15 cellular contexts compared by ENCODE assay signal in the genomic region with DNA sequence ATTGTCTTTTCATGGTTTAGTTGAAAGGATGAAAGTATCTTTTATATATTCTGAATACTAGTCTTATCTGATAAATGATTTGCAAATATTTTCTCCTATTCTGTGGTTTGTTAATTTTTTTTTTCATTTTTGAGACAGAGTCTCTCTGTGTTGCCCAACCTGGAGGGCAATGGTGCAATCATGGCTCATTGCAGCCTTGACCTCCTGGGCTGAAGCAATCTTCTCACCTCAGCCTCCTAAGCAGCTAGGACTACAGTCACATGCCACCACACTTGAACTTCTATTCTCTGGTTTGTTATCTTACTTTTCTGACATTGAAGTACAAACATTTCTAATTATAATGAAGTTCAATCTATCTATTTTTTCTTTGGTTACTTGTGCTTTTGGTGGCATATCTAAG. TPM values are rescaled to one million over a fixed set of nuclear protein-coding genes. Genes with fewer than 3 reads are reported as not detected.
DNase-seq lines count a peak whose midpoint lies in the region; ATAC-seq and TF ChIP-seq lines count a peak whose summit lies in the region.
"Had no signal": no experiment of that assay in that cellular context is flagged by ENCODE, and none has a peak within 500 bp of the region (broad histone marks: within the 10 kb centered on the region; RNA-seq: fewer than 3 reads in every experiment).

No MANE protein-coding gene starts in this region.

- TF ChIP-seq CTCF in NB4 (IDR thresholded peaks at IDR 0.05; ENCODE audit: low read depth, low read length) (no peak), fibroblast of villous mesenchyme (IDR thresholded peaks at IDR 0.05; ENCODE audit: insufficient read depth, low read depth, low read length) (no peak)

- intact Hi-C loops in activated CD4-positive, alpha-beta memory T cell treated with anti-CD3 and anti-CD28 coated beads for 36 hours (cut with micrococcal nuclease) = no loop called here

- H3K27me3 Mint-ChIP-seq in naive thymus-derived CD8-positive, alpha-beta T cell = peaks cover 3 to 28% (median 11%) of the 10 kb centered on the region in 5 donors
- peaks cover 15% of the 10 kb centered on the region for H3K27me3 Mint-ChIP-seq in activated CD4-positive, alpha-beta memory T cell treated with anti-CD3 and anti-CD28 coated beads for 36 hours

- CTCF ChIA-PET in activated CD4-positive, alpha-beta memory T cell treated with anti-CD3 and anti-CD28 coated beads for 36 hours (lab: Charles Lee) = no interaction called here

- no peak for TF ChIP-seq POLR2A in NB4 (IDR thresholded peaks at IDR 0.05; ENCODE audit: extremely low read depth, insufficient read length)

- H3K36me3 Mint-ChIP-seq in naive thymus-derived CD8-positive, alpha-beta T cell = peaks cover 0 to 13% (median 5%) of the 10 kb centered on the region in 3 donors
- H3K36me3 Mint-ChIP-seq in activated CD4-positive, alpha-beta memory T cell treated with anti-CD3 and anti-CD28 coated beads for 36 hours = no peaks in the 10 kb centered on the region
- H3K36me3 Mint-ChIP-seq: CD4-positive, CD25-positive, alpha-beta regulatory T cell had no signal

- H3K4me3 ChIP-seq in NB4 (ENCODE audit: low read depth, low read length) (no peak overlapping the region), fibroblast of villous mesenchyme (ENCODE audit: low read depth, low read length) (no peak overlapping the region)
- H3K4me3 ChIP-seq: BLaER1 treated with 17β-estradiol and CSF1 and Interleukin-3, amounts not matched to agents 10 nM and 100 nM had no signal

- no peak for ATAC-seq in naive thymus-derived CD8-positive, alpha-beta T cell
- ATAC-seq in HG03045 (IDR thresholded peaks at IDR 0.05; ENCODE audit: unreplicated experiment) = no peak

- DNase-seq in NK-92 treated with Interleukin-12 subunit alpha and Interleukin-12 subunit beta, amount 100 ng/mL, for 24 hours (lab: John Stamatoyannopoulos, UW) = peak; percentile 42
- DNase-seq in NK-92 (lab: John Stamatoyannopoulos, UW; ENCODE audit: unreplicated experiment) = no peak
- peak; percentile 4 for DNase-seq in NB4 (ENCODE audit: low read depth)
- peak; percentile 33 for DNase-seq in SKM-1 treated with dmso at 0.1 percent for 144 hours (lab: John Stamatoyannopoulos, UW; ENCODE audit: unreplicated experiment)
- DNase-seq in fibroblast of villous mesenchyme (ENCODE audit: low read depth) = peak; percentile 1
- no peak for DNase-seq in naive thymus-derived CD8-positive, alpha-beta T cell
- DNase-seq in activated CD4-positive, alpha-beta memory T cell treated with anti-CD3 and anti-CD28 coated beads for 36 hours = no peak
- DNase-seq: 8988T; Calu3; CD4-positive, CD25-positive, alpha-beta regulatory T cell; DMS 273 treated with DMSO at 0.1 percent for 48 hours; HCEC 1CT; HFFc6 had no signal

- H3K4me1 Mint-ChIP-seq in naive thymus-derived CD8-positive, alpha-beta T cell = no peaks in the 10 kb centered on the region
- no peaks in the 10 kb centered on the region for H3K4me1 Mint-ChIP-seq in activated CD4-positive, alpha-beta memory T cell treated with anti-CD3 and anti-CD28 coated beads for 36 hours (ENCODE audit: low read depth)
- H3K4me1 Mint-ChIP-seq: CD4-positive, CD25-positive, alpha-beta regulatory T cell had no signal

- POLR2A ChIA-PET in naive thymus-derived CD8-positive, alpha-beta T cell (lab: Charles Lee) = no interaction called here
- POLR2A ChIA-PET in activated CD4-positive, alpha-beta memory T cell treated with anti-CD3 and anti-CD28 coated beads for 36 hours (lab: Charles Lee) = no interaction called here

- no peak overlapping the region for H3K27ac Mint-ChIP-seq in naive thymus-derived CD8-positive, alpha-beta T cell
- no peak overlapping the region for H3K27ac Mint-ChIP-seq in activated CD4-positive, alpha-beta memory T cell treated with anti-CD3 and anti-CD28 coated beads for 36 hours
- H3K27ac Mint-ChIP-seq: CD4-positive, CD25-positive, alpha-beta regulatory T cell; HFFc6 had no signal

- no peak overlapping the region for H3K4me3 Mint-ChIP-seq in naive thymus-derived CD8-positive, alpha-beta T cell
- H3K4me3 Mint-ChIP-seq in activated CD4-positive, alpha-beta memory T cell treated with anti-CD3 and anti-CD28 coated beads for 36 hours = no peak overlapping the region
- H3K4me3 Mint-ChIP-seq: CD4-positive, CD25-positive, alpha-beta regulatory T cell; HFFc6 had no signal

- peaks cover 0 to 22% (median 4%) of the 10 kb centered on the region in 9 donors for H3K9me3 Mint-ChIP-seq in naive thymus-derived CD8-positive, alpha-beta T cell
- no peaks in the 10 kb centered on the region for H3K9me3 Mint-ChIP-seq in activated CD4-positive, alpha-beta memory T cell treated with anti-CD3 and anti-CD28 coated beads for 36 hours
- H3K9me3 Mint-ChIP-seq: HFFc6 had no signal

RNA-seq across cellular contexts. Expression of gene FAR1, which starts 30.0 kb away (rescaled TPM):
- 58.3 and 59.9 TPM in 2 replicates for total RNA-seq in fibroblast of villous mesenchyme
- 10 to 100 TPM; 33.6 to 38.1 TPM for total RNA-seq in naive thymus-derived CD8-positive, alpha-beta T cell
- 10 to 100 TPM in 1 of 3 donors, 1 to 10 TPM in 2; 6.0 to 12.8 (median 7.8) TPM for polyA plus RNA-seq in naive thymus-derived CD8-positive, alpha-beta T cell
- total RNA-seq in activated CD4-positive, alpha-beta memory T cell treated with anti-CD3 and anti-CD28 coated beads for 36 hours = 10 to 100 TPM; 39.5 to 41.3 TPM

Comparison
In these comparisons a context has a peak if more than half of its experiments do, and no peak if none do; other contexts are left out.
1. DNase-seq: peak in NK-92 treated with Interleukin-12 subunit alpha and Interleukin-12 subunit beta, amount 100 ng/mL, for 24 hours (single experiment), NB4 (single experiment), SKM-1 treated with dmso at 0.1 percent for 144 hours (single experiment) and fibroblast of villous mesenchyme (single experiment); none in NK-92 (single experiment), naive thymus-derived CD8-positive, alpha-beta T cell (0 of 10) and activated CD4-positive, alpha-beta memory T cell treated with anti-CD3 and anti-CD28 coated beads for 36 hours (single experiment).